In genomic region chr1:26035959-26036755, GRCh38 we compare ENCODE assay signal across 1 cellular context.
TF ChIP-seq lines count a peak whose summit lies in the region.

No MANE protein-coding gene starts in this region.

TF ChIP-seq in K562, 482 proteins besides CTCF, POLR2A, EP300 and RAD21 (continues in another document):
- no peak for TF ChIP-seq SMAD2 (IDR thresholded peaks at IDR 0.05; ENCODE audit: low read depth, low read length)
- TF ChIP-seq NEUROD1 (IDR thresholded peaks at IDR 0.05; ENCODE audit: borderline replicate concordance, low read depth, low read length, partially characterized antibody): no peak
- TF ChIP-seq ZNF436 (CRISPR knock-in tag; IDR thresholded peaks at IDR 0.05): no peak
- TF ChIP-seq TFAP4 (CRISPR knock-in tag; IDR thresholded peaks at IDR 0.05; ENCODE audit: borderline replicate concordance): peak; percentile 65
- TF ChIP-seq LCOR (CRISPR knock-in tag; IDR thresholded peaks at IDR 0.05): peak; percentile 78; the same call in 1 of the 2 replicates
- peak; percentile 54 for TF ChIP-seq HMGN3 (IDR thresholded peaks at IDR 0.05; ENCODE audit: borderline replicate concordance, extremely low read depth, insufficient read length, low read depth, low read length)
- TF ChIP-seq, protein P1, sequence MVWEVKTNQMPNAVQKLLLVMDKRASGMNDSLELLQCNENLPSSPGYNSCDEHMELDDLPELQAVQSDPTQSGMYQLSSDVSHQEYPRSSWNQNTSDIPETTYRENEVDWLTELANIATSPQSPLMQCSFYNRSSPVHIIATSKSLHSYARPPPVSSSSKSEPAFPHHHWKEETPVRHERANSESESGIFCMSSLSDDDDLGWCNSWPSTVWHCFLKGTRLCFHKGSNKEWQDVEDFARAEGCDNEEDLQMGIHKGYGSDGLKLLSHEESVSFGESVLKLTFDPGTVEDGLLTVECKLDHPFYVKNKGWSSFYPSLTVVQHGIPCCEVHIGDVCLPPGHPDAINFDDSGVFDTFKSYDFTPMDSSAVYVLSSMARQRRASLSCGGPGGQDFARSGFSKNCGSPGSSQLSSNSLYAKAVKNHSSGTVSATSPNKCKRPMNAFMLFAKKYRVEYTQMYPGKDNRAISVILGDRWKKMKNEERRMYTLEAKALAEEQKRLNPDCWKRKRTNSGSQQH (CRISPR knock-in tag; IDR thresholded peaks at IDR 0.05): 0 out of 2 replicates have a peak, but pooled peaks have one; percentile 2
- TF ChIP-seq, protein P2, sequence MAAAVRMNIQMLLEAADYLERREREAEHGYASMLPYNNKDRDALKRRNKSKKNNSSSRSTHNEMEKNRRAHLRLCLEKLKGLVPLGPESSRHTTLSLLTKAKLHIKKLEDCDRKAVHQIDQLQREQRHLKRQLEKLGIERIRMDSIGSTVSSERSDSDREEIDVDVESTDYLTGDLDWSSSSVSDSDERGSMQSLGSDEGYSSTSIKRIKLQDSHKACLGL (CRISPR knock-in tag; IDR thresholded peaks at IDR 0.05; ENCODE audit: borderline replicate concordance, poor library complexity, severe bottlenecking): no peak
- TF ChIP-seq E2F8 (IDR thresholded peaks at IDR 0.05; ENCODE audit: low read depth, partially characterized antibody): no peak
- peak in 2 of 3 experiments; percentile 7 to 54 for TF ChIP-seq YY1 (IDR thresholded peaks at IDR 0.05; ENCODE audit: borderline replicate concordance in 1 of 3, control insufficient read depth in 1 of 3, extremely low read depth in 1 of 3, insufficient read depth in 3 of 3, insufficient read length in 1 of 3, insufficient replicate concordance in 2 of 3, low read depth in 1 of 3, low read length in 2 of 3)
- peak in 1 of 2 experiments; percentile 44; a peak in 2 of 4 replicates for TF ChIP-seq SIN3A (IDR thresholded peaks at IDR 0.05; ENCODE audit: borderline replicate concordance in 2 of 2, control insufficient read depth in 1 of 2, low read depth in 2 of 2, low read length in 2 of 2)
- TF ChIP-seq SIN3B (IDR thresholded peaks at IDR 0.05; ENCODE audit: low read depth): 0 out of 2 replicates have a peak, but pooled peaks have one; percentile 35
- peak; percentile 93 for TF ChIP-seq BRD9 (IDR thresholded peaks at IDR 0.05; ENCODE audit: low read depth, partially characterized antibody)
- TF ChIP-seq ELK3 (CRISPR knock-in tag; IDR thresholded peaks at IDR 0.05): no peak
- TF ChIP-seq MIER1 (IDR thresholded peaks at IDR 0.05; ENCODE audit: low read depth): no peak
- TF ChIP-seq, protein P3, sequence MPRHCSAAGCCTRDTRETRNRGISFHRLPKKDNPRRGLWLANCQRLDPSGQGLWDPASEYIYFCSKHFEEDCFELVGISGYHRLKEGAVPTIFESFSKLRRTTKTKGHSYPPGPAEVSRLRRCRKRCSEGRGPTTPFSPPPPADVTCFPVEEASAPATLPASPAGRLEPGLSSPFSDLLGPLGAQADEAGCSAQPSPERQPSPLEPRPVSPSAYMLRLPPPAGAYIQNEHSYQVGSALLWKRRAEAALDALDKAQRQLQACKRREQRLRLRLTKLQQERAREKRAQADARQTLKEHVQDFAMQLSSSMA (CRISPR knock-in tag; IDR thresholded peaks at IDR 0.05): no peak
- no peak for TF ChIP-seq ZNF184 (CRISPR knock-in tag; IDR thresholded peaks at IDR 0.05)
- TF ChIP-seq HMG20A (CRISPR knock-in tag; conservative IDR thresholded peaks at IDR 0.05): no peak
- TF ChIP-seq SRF (CRISPR knock-in tag; IDR thresholded peaks at IDR 0.05): peak in 1 of 2 experiments; percentile 65; a peak in 1 of 4 replicates
- 0 out of 2 replicates have a peak, but pooled peaks have one; percentile 13 for TF ChIP-seq ZNF24 (IDR thresholded peaks at IDR 0.05)
- TF ChIP-seq HNRNPL (IDR thresholded peaks at IDR 0.05; ENCODE audit: low read depth, low read length): no peak
- TF ChIP-seq NFE2 (IDR thresholded peaks at IDR 0.05; ENCODE audit: low read depth): peak; percentile 78
- TF ChIP-seq E2F6 (IDR thresholded peaks at IDR 0.05; ENCODE audit: borderline replicate concordance in 1 of 2, extremely low read depth in 1 of 2, insufficient read depth in 1 of 2, insufficient read length in 1 of 2, low read depth in 1 of 2, low read length in 1 of 2, poor library complexity in 1 of 2, severe bottlenecking in 1 of 2): peak; percentile 32 to 46
- no peak for TF ChIP-seq ZNF311 (CRISPR knock-in tag; IDR thresholded peaks at IDR 0.05)
- TF ChIP-seq ZKSCAN1 (IDR thresholded peaks at IDR 0.05; ENCODE audit: low read depth, low read length): peak; percentile 56; the same call in 1 of the 2 replicates
- TF ChIP-seq KAT7 (CRISPR knock-in tag; IDR thresholded peaks at IDR 0.05; ENCODE audit: borderline replicate concordance): peak; percentile 86
- TF ChIP-seq MYNN (IDR thresholded peaks at IDR 0.05): peak; percentile 82
- no peak for TF ChIP-seq MYNN (CRISPR knock-in tag; IDR thresholded peaks at IDR 0.05)
- no peak for TF ChIP-seq C11orf30 (IDR thresholded peaks at IDR 0.05; ENCODE audit: low read depth)
- peak; percentile 34; the same call in 1 of the 2 replicates for TF ChIP-seq PHF21A (IDR thresholded peaks at IDR 0.05; ENCODE audit: borderline replicate concordance, low read depth)
- no peak for TF ChIP-seq CSDE1 (IDR thresholded peaks at IDR 0.05)
- TF ChIP-seq, protein P4, sequence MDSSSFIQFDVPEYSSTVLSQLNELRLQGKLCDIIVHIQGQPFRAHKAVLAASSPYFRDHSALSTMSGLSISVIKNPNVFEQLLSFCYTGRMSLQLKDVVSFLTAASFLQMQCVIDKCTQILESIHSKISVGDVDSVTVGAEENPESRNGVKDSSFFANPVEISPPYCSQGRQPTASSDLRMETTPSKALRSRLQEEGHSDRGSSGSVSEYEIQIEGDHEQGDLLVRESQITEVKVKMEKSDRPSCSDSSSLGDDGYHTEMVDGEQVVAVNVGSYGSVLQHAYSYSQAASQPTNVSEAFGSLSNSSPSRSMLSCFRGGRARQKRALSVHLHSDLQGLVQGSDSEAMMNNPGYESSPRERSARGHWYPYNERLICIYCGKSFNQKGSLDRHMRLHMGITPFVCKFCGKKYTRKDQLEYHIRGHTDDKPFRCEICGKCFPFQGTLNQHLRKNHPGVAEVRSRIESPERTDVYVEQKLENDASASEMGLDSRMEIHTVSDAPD (CRISPR knock-in tag; IDR thresholded peaks at IDR 0.05): no peak
- TF ChIP-seq, protein P5, sequence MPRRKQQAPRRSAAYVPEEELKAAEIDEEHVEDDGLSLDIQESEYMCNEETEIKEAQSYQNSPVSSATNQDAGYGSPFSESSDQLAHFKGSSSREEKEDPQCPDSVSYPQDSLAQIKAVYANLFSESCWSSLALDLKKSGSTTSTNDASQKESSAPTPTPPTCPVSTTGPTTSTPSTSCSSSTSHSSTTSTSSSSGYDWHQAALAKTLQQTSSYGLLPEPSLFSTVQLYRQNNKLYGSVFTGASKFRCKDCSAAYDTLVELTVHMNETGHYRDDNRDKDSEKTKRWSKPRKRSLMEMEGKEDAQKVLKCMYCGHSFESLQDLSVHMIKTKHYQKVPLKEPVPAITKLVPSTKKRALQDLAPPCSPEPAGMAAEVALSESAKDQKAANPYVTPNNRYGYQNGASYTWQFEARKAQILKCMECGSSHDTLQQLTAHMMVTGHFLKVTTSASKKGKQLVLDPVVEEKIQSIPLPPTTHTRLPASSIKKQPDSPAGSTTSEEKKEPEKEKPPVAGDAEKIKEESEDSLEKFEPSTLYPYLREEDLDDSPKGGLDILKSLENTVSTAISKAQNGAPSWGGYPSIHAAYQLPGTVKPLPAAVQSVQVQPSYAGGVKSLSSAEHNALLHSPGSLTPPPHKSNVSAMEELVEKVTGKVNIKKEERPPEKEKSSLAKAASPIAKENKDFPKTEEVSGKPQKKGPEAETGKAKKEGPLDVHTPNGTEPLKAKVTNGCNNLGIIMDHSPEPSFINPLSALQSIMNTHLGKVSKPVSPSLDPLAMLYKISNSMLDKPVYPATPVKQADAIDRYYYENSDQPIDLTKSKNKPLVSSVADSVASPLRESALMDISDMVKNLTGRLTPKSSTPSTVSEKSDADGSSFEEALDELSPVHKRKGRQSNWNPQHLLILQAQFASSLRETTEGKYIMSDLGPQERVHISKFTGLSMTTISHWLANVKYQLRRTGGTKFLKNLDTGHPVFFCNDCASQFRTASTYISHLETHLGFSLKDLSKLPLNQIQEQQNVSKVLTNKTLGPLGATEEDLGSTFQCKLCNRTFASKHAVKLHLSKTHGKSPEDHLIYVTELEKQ (CRISPR knock-in tag; IDR thresholded peaks at IDR 0.05): no peak
- TF ChIP-seq BDP1 (IDR thresholded peaks at IDR 0.05; ENCODE audit: insufficient read depth, insufficient read length): no peak
- TF ChIP-seq SMARCE1 (IDR thresholded peaks at IDR 0.05): 0 out of 2 replicates have a peak, but pooled peaks have one; percentile 9
- 0 out of 2 replicates have a peak, but pooled peaks have one; percentile 18 for TF ChIP-seq ZNF384 (IDR thresholded peaks at IDR 0.05; ENCODE audit: low read depth, low read length)
- peak; percentile 97 for TF ChIP-seq XRCC5 (IDR thresholded peaks at IDR 0.05; ENCODE audit: low read depth, low read length)
- TF ChIP-seq MTA3 (IDR thresholded peaks at IDR 0.05; ENCODE audit: borderline replicate concordance): peak; percentile 55; the same call in 1 of the 2 replicates
- no peak for TF ChIP-seq STAT5B (CRISPR knock-in tag; IDR thresholded peaks at IDR 0.05)
- TF ChIP-seq RBFOX2 (IDR thresholded peaks at IDR 0.05; ENCODE audit: low read depth, low read length): peak; percentile 69
- peak; percentile 2; the same call in 1 of the 2 replicates for TF ChIP-seq NR3C1 (CRISPR knock-in tag; IDR thresholded peaks at IDR 0.05)
- TF ChIP-seq SMAD1 (IDR thresholded peaks at IDR 0.05; ENCODE audit: low read depth, low read length, partially characterized antibody): peak; percentile 11
- TF ChIP-seq ATF4 (CRISPR knock-in tag; IDR thresholded peaks at IDR 0.05): peak; percentile 55; the same call in 1 of the 2 replicates
- TF ChIP-seq GATAD2A (IDR thresholded peaks at IDR 0.05): no peak
- TF ChIP-seq SRSF9 (IDR thresholded peaks at IDR 0.05; ENCODE audit: borderline replicate concordance, low read depth, low read length): no peak
- TF ChIP-seq MEF2A (IDR thresholded peaks at IDR 0.05; ENCODE audit: control insufficient read depth, low read depth, low read length): no peak
- peak; percentile 47; the same call in 1 of the 2 replicates for TF ChIP-seq L3MBTL2 (IDR thresholded peaks at IDR 0.05)
- TF ChIP-seq NRF1 (conservative IDR thresholded peaks at IDR 0.05 in 1 of 2, IDR thresholded peaks at IDR 0.05 in 1 of 2): 0 out of 4 replicates have a peak, but pooled peaks of 1 of the 2 experiments have one; percentile 26
- TF ChIP-seq NFYB (IDR thresholded peaks at IDR 0.05; ENCODE audit: extremely low read depth, insufficient read length): no peak
- TF ChIP-seq, protein P6, sequence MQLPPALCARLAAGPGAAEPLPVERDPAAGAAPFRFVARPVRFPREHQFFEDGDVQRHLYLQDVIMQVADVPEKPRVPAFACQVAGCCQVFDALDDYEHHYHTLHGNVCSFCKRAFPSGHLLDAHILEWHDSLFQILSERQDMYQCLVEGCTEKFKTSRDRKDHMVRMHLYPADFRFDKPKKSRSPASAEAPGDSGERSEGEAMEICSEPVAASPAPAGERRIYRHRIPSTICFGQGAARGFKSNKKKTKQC (CRISPR knock-in tag; IDR thresholded peaks at IDR 0.05): peak; percentile 76
- TF ChIP-seq MYC (IDR thresholded peaks at IDR 0.05; ENCODE audit: low read depth, low read length): peak; percentile 33; the same call in 1 of the 2 replicates
- no peak for TF ChIP-seq MYC (CRISPR knock-in tag; IDR thresholded peaks at IDR 0.05; ENCODE audit: borderline replicate concordance, low read depth)
- TF ChIP-seq CEBPG (CRISPR knock-in tag; IDR thresholded peaks at IDR 0.05): peak; percentile 31; the same call in 1 of the 2 replicates
- no peak for TF ChIP-seq CEBPG (tag; conservative IDR thresholded peaks at IDR 0.05 in 1 of 2, IDR thresholded peaks at IDR 0.05 in 1 of 2)
- TF ChIP-seq KLF6 (CRISPR knock-in tag; IDR thresholded peaks at IDR 0.05; ENCODE audit: borderline replicate concordance): no peak
